1 cellular context compared by ENCODE assay signal in genomic region chr17:75855310-75856061, GRCh38.
A peak's percentile ranks its signal among the peaks of the same experiment; 100 is the strongest.
TF ChIP-seq lines count a peak whose summit lies in the region.

Gene WBP2, minus strand, starts transcription at chr17:75855335. Its CDS starts 38 bp downstream, at chr17:75855297.

TF ChIP-seq in A549, 52 proteins besides CTCF, POLR2A, EP300 and RAD21 (continued from another document):
- TF ChIP-seq BCL3 (IDR thresholded peaks at IDR 0.05) (peak; percentile 93; the same call in 2 of the 3 replicates), ZSCAN20 (CRISPR knock-in tag; IDR thresholded peaks at IDR 0.05) (no peak), USF2 (IDR thresholded peaks at IDR 0.05) (peak; percentile 99), RNF2 (IDR thresholded peaks at IDR 0.05; ENCODE audit: borderline replicate concordance, low read depth) (no peak), JUN (IDR thresholded peaks at IDR 0.05) (peak in 1 of 2 experiments; percentile 74; a peak in 3 of 5 replicates), CEBPB (IDR thresholded peaks at IDR 0.05) (peak in 1 of 2 experiments; percentile 65; a peak in 2 of 4 replicates), SREBF2 (IDR thresholded peaks at IDR 0.05) (no peak; the same call in 1 of the 2 replicates), ZFP36 (IDR thresholded peaks at IDR 0.05; ENCODE audit: borderline replicate concordance, partially characterized antibody) (no peak), CHD4 (IDR thresholded peaks at IDR 0.05; ENCODE audit: borderline replicate concordance) (no peak)
- TF ChIP-seq, protein P1, sequence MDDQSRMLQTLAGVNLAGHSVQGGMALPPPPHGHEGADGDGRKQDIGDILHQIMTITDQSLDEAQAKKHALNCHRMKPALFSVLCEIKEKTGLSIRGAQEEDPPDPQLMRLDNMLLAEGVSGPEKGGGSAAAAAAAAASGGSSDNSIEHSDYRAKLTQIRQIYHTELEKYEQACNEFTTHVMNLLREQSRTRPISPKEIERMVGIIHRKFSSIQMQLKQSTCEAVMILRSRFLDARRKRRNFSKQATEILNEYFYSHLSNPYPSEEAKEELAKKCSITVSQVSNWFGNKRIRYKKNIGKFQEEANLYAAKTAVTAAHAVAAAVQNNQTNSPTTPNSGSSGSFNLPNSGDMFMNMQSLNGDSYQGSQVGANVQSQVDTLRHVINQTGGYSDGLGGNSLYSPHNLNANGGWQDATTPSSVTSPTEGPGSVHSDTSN (IDR thresholded peaks at IDR 0.05), result no peak; the same call in 1 of the 2 replicates
